Comparison of ENCODE assay signal across 9 cellular contexts in the genomic region with DNA sequence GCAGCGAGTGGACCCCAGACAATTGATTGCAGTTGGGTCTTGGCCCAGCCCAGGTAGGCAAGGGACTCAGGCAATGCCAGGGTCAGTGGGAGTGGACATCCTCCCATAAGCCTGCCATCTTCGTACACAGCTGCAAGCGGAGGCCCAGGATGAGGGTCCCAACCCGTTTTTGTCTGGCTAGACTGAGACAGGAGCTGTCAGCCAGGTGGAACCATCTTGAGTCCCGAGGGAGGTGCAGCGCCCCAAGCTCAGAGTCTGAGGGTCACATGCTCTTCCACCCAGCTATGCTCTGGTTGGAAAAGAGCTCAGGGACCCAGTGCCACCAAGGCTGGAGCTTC. TPM values are rescaled to one million over a fixed set of nuclear protein-coding genes. Genes with fewer than 3 reads are reported as not detected.
DNase-seq lines count a peak whose midpoint lies in the region; ATAC-seq and TF ChIP-seq lines count a peak whose summit lies in the region.
"Had no signal": no experiment of that assay in that cellular context is flagged by ENCODE, and none has a peak within 500 bp of the region (broad histone marks: within the 10 kb centered on the region; RNA-seq: fewer than 3 reads in every experiment).

No MANE protein-coding gene starts in this region.

- DNase-seq in left ventricle myocardium inferior (no peak), left cardiac atrium (no peak), mammary epithelial cell (no peak), neural progenitor cell (ENCODE audit: low spot score) (no peak), RPMI8226 (no peak), inferior parietal cortex (ENCODE audit: extremely low spot score) (no peak), NCI-H446 (lab: John Stamatoyannopoulos, UW) (no peak), NCI-H446 treated with DMSO at 0.1 percent for 48 hours (lab: John Stamatoyannopoulos, UW) (no peak)

- H3K4me3 Mint-ChIP-seq in neural progenitor cell: no peak overlapping the region

- peaks cover 2% of the 10 kb centered on the region for H3K36me3 Mint-ChIP-seq in neural progenitor cell

- no peaks in the 10 kb centered on the region for H3F3A ChIP-seq in neural progenitor cell (ENCODE audit: low read depth)

- WGBS in mammary epithelial cell (ENCODE audit: low coverage, missing lambda C conversion rate): 50% methylated on average over 5 of the region's 6 CpGs

- H4K20me1 ChIP-seq in mammary epithelial cell (ENCODE audit: insufficient read depth, low read length) (no peaks in the 10 kb centered on the region), neural progenitor cell (ENCODE audit: low read depth) (no peaks in the 10 kb centered on the region)

- peaks cover 3% of the 10 kb centered on the region for H3K9me3 Mint-ChIP-seq in neural progenitor cell

- H3K27me3 ChIP-seq in left ventricle myocardium inferior (ENCODE audit: low read depth) (no peaks in the 10 kb centered on the region), mammary epithelial cell (ENCODE audit: insufficient read depth, low read length) (no peaks in the 10 kb centered on the region), neural progenitor cell (no peaks in the 10 kb centered on the region)
- H3K27me3 ChIP-seq: MG63 had no signal

- no peaks in the 10 kb centered on the region for H3K79me2 ChIP-seq in mammary epithelial cell (ENCODE audit: insufficient read depth, low read length)
- H3K79me2 ChIP-seq in neural progenitor cell (ENCODE audit: low read depth): no peaks in the 10 kb centered on the region

- CTCF ChIA-PET in mammary epithelial cell (lab: Charles Lee; ENCODE audit: low non-redundant PET): interaction anchor here (0.6 to 0.8 kb wide), 2 partner anchors 54 to 105 kb away, joined by 3 to 5 read pairs; partner anchors contain the start of gene NCKIPSD

- peaks cover 14% of the 10 kb centered on the region for H3K4me1 Mint-ChIP-seq in neural progenitor cell

- in situ Hi-C loops in mammary epithelial cell (cut with MboI; ENCODE audit: low sequenced_read_pairs in 2 of 2): no loop called here

- BruUV-seq in mammary epithelial cell (replicated peaks; lab: Mats Ljungman, UMichigan): no TSS peak

- peak overlapping the region; percentile 48 for H3K4me3 ChIP-seq in left ventricle myocardium inferior
- no peak overlapping the region for H3K4me3 ChIP-seq in mammary epithelial cell (replicated peaks in 1 of 3; ENCODE audit: insufficient read depth in 1 of 3, low read depth in 2 of 3, low read length in 3 of 3)
- no peak overlapping the region for H3K4me3 ChIP-seq in neural progenitor cell
- H3K4me3 ChIP-seq: MG63 had no signal

- peak overlapping the region; percentile 34 for H3K4me2 ChIP-seq in mammary epithelial cell (ENCODE audit: insufficient read depth, low read depth, low read length)
- no peak overlapping the region for H3K4me2 ChIP-seq in neural progenitor cell

- no peak overlapping the region for H3K9ac ChIP-seq in mammary epithelial cell (ENCODE audit: insufficient read depth, low read length)
- no peak overlapping the region for H3K9ac ChIP-seq in neural progenitor cell

- H3K4me1 ChIP-seq in left ventricle myocardium inferior (peaks cover 59% of the 10 kb centered on the region), mammary epithelial cell (ENCODE audit: insufficient read depth, low read length) (peaks cover 22% of the 10 kb centered on the region), neural progenitor cell (peaks cover 3% of the 10 kb centered on the region)

- dilution Hi-C loops in mammary epithelial cell (cut with HindIII; ENCODE audit: low sequenced_read_pairs): no loop called here

- TF ChIP-seq CTCF in left ventricle myocardium inferior (IDR thresholded peaks at IDR 0.05; ENCODE audit: borderline replicate concordance): no peak
- TF ChIP-seq CTCF in mammary epithelial cell (conservative IDR thresholded peaks at IDR 0.05 in 1 of 2, IDR thresholded peaks at IDR 0.05 in 1 of 2; ENCODE audit: extremely low read depth in 1 of 2, insufficient read depth in 1 of 2, low read depth in 1 of 2, low read length in 2 of 2): no peak
- TF ChIP-seq CTCF in neural progenitor cell (IDR thresholded peaks at IDR 0.05): no peak

- H3K9me3 ChIP-seq in left ventricle myocardium inferior (replicated peaks) (no peaks in the 10 kb centered on the region), mammary epithelial cell (replicated peaks; ENCODE audit: insufficient read depth, low read length) (no peaks in the 10 kb centered on the region), neural progenitor cell (ENCODE audit: low read depth) (no peaks in the 10 kb centered on the region)
- H3K9me3 ChIP-seq: MG63 had no signal

- intact Hi-C loops in left ventricle myocardium inferior (cut with micrococcal nuclease) (no loop called here), left cardiac atrium (cut with DNase I) (loop anchor here in 1 of 2 donors (2.0 kb wide), 1 partner anchor 55 kb away; the partner anchor contains the start of gene NCKIPSD), mammary epithelial cell (cut with micrococcal nuclease) (no loop called here)

- no peak overlapping the region for H3K27ac Mint-ChIP-seq in neural progenitor cell

- no peaks in the 10 kb centered on the region for H3K36me3 ChIP-seq in left ventricle myocardium inferior
- H3K36me3 ChIP-seq in mammary epithelial cell (ENCODE audit: insufficient read depth, low read length): no peaks in the 10 kb centered on the region
- H3K36me3 ChIP-seq in neural progenitor cell: no peaks in the 10 kb centered on the region
- H3K36me3 ChIP-seq: MG63 had no signal

- ATAC-seq in left cardiac atrium: no peak

- H3K27me3 Mint-ChIP-seq in neural progenitor cell (ENCODE audit: insufficient read depth, low read depth): peaks cover 7% of the 10 kb centered on the region

- H3K27ac ChIP-seq in left ventricle myocardium inferior (replicated peaks): peak overlapping the region; percentile 94
- H3K27ac ChIP-seq in mammary epithelial cell (ENCODE audit: insufficient read depth, low read depth, low read length): no peak overlapping the region
- H3K27ac ChIP-seq in neural progenitor cell: no peak overlapping the region

- H2AFZ ChIP-seq in mammary epithelial cell (ENCODE audit: low read depth, low read length): peak overlapping the region; percentile 76
- peak overlapping the region; percentile 56 for H2AFZ ChIP-seq in neural progenitor cell (replicated peaks)

RNA-seq across cellular contexts. Expression of gene IP6K2, which starts 22.6 kb away (rescaled TPM):
- total RNA-seq in left ventricle myocardium inferior (23.5 TPM), left cardiac atrium (10 to 100 TPM; 24.0 to 38.4 TPM), mammary epithelial cell (10 to 100 TPM; 62.7 to 95.8 TPM), neural progenitor cell (ENCODE audit: low replicate concordance) (130 and 186 TPM in 2 replicates)
- polyA plus RNA-seq in mammary epithelial cell: 94.7 TPM
- 33.8 TPM for polyA minus RNA-seq in mammary epithelial cell

RNA-seq across cellular contexts. Expression of gene NCKIPSD, which starts 53.9 kb away (rescaled TPM):
- total RNA-seq in left ventricle myocardium inferior (17.0 TPM), left cardiac atrium (10 to 100 TPM; 19.4 to 27.8 TPM), mammary epithelial cell (10 to 100 TPM; 14.8 to 21.1 TPM), neural progenitor cell (ENCODE audit: low replicate concordance) (32.8 and 69.1 TPM in 2 replicates)
- 23.8 TPM for polyA plus RNA-seq in mammary epithelial cell
- 14.0 TPM for polyA minus RNA-seq in mammary epithelial cell
